ENCODE assay signal across 11 cellular contexts in the genomic region with DNA sequence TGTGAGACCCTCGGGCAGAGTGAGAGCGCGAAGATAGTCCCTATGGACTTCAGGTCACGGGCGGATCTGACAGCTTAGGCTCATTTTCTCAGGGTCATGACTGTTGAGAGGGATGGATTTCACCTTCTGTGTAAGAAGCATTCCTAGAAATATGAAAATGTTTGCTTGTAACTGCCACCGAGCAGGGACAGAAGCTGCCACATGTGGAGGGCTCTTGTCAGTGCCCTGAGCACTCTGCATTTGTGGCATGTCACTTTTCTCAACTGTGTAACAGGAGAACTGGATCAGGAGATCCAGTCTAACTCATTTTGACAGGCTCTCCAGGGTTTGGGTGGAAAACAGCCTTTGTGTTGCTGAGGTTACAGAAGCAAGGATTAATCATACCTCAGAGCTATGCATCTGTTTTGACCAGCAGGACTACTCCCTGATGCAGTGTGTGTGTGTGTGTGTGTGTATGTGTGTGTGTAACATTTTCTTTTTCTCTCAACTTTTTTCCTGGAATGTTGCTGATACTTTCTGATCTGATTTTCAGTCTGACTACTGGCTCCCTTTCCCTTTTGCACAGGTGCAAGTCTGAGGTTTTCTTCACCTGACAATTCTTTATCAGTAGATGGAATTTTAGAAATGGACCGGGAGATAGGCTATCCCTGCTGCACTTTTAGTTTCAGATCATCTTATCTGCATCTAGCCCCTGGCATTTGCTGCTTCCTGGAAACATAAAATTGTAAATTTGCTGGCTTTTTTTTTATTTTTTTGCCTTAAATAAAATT.
DNase-seq lines count a peak whose midpoint lies in the region; ATAC-seq and TF ChIP-seq lines count a peak whose summit lies in the region.
"Had no signal": no experiment of that assay in that cellular context is flagged by ENCODE, and none has a peak within 500 bp of the region (broad histone marks: within the 10 kb centered on the region; RNA-seq: fewer than 3 reads in every experiment).

No MANE protein-coding gene starts in this region.

- no peak overlapping the region for H3K4me3 ChIP-seq in brain microvascular endothelial cell (ENCODE audit: low read depth, low read length)
- H3K4me3 ChIP-seq in sigmoid colon = no peak overlapping the region
- H3K4me3 ChIP-seq: cardiac muscle cell had no signal

- TF ChIP-seq CTCF in brain microvascular endothelial cell (IDR thresholded peaks at IDR 0.05; ENCODE audit: low read depth, low read length, missing control alignments) (no peak), nephron progenitor cell (IDR thresholded peaks at IDR 0.05) (no peak), sigmoid colon (IDR thresholded peaks at IDR 0.05) (no peak)

- TF ChIP-seq POLR2A in sigmoid colon (IDR thresholded peaks at IDR 0.05) = no peak

- H3K27me3 ChIP-seq in brain microvascular endothelial cell (replicated peaks) = no peaks in the 10 kb centered on the region
- no peaks in the 10 kb centered on the region for H3K27me3 ChIP-seq in sigmoid colon
- H3K27me3 ChIP-seq: cardiac muscle cell had no signal

- WGBS in sigmoid colon, 2 donors = 74 to 84% methylated on average over 7 of the region's 7 CpGs

- no peaks in the 10 kb centered on the region for H3K4me1 ChIP-seq in sigmoid colon

- H3K27ac ChIP-seq in brain microvascular endothelial cell (no peak overlapping the region), sigmoid colon (no peak overlapping the region)
- H3K27ac ChIP-seq: cardiac muscle cell had no signal

- in situ Hi-C loops in brain microvascular endothelial cell (cut with HindIII; ENCODE audit: low pct_ligation_motif_present, low sequenced_read_pairs) = no loop called here

- H3K36me3 Mint-ChIP-seq in nephron progenitor cell (ENCODE audit: low read depth) = no peaks in the 10 kb centered on the region

- TF ChIP-seq EP300 in sigmoid colon (IDR thresholded peaks at IDR 0.05) = no peak

- no peaks in the 10 kb centered on the region for H3K9me3 ChIP-seq in sigmoid colon

- no peaks in the 10 kb centered on the region for H3K27me3 Mint-ChIP-seq in nephron progenitor cell (ENCODE audit: low read depth, poor library complexity)

- H3K27ac Mint-ChIP-seq in nephron progenitor cell = peak overlapping the region; percentile 27

- ATAC-seq in HG03439 (IDR thresholded peaks at IDR 0.05; ENCODE audit: unreplicated experiment) = no peak

- intact Hi-C loops in sigmoid colon (cut with DNase I) = no loop called here

- H3K4me3 Mint-ChIP-seq in nephron progenitor cell = no peak overlapping the region

- H3K9me3 Mint-ChIP-seq in nephron progenitor cell = no peaks in the 10 kb centered on the region

- peaks cover 32% of the 10 kb centered on the region for H3K4me1 Mint-ChIP-seq in nephron progenitor cell

- DNase-seq in ELF-1 (ENCODE audit: low read depth, low spot score) (peak; percentile 4), NCI-H226 (peak; percentile 96), brain microvascular endothelial cell (peak; percentile 63), nephron progenitor cell (no peak), 8988T (no peak), HK-2 (ENCODE audit: unreplicated experiment) (no peak), sigmoid colon (no peak)
- DNase-seq: islet precursor cell, NCI-H524 treated with DMSO at 0.1 percent for 48 hours had no signal

- H3K36me3 ChIP-seq in brain microvascular endothelial cell (replicated peaks) (no peaks in the 10 kb centered on the region), sigmoid colon (no peaks in the 10 kb centered on the region)
- H3K36me3 ChIP-seq: cardiac muscle cell had no signal

Comparison
In these comparisons a context has a peak if more than half of its experiments do, and no peak if none do; other contexts are left out.
1. DNase-seq: peak in ELF-1 (single experiment), NCI-H226 (single experiment) and brain microvascular endothelial cell (single experiment); none in nephron progenitor cell (single experiment), 8988T (single experiment), HK-2 (single experiment) and sigmoid colon (single experiment).